In genomic region chr3:126464494-126464893, GRCh38 we compare ENCODE assay signal across 20 cellular contexts. TPM values are rescaled to one million over a fixed set of nuclear protein-coding genes. Genes with fewer than 3 reads are reported as not detected.
DNase-seq lines count a peak whose midpoint lies in the region; ATAC-seq and TF ChIP-seq lines count a peak whose summit lies in the region.
"Had no signal": no experiment of that assay in that cellular context is flagged by ENCODE, and none has a peak within 500 bp of the region (broad histone marks: within the 10 kb centered on the region; RNA-seq: fewer than 3 reads in every experiment).

No MANE protein-coding gene starts in this region.

- H3K27ac ChIP-seq in gastrocnemius medialis, result peak overlapping the region; percentile 94 to 97 (median 96)
- H3K27ac ChIP-seq in stomach, result no peak overlapping the region
- H3K27ac ChIP-seq: WERI-Rb-1 had no signal

- no peaks in the 10 kb centered on the region for H3K36me3 Mint-ChIP-seq in glutamatergic neuron (ENCODE audit: unreplicated experiment)

- H3K9me3 Mint-ChIP-seq in glutamatergic neuron (ENCODE audit: unreplicated experiment), result peaks cover 4% of the 10 kb centered on the region
- H3K9me3 Mint-ChIP-seq: CD4-positive, alpha-beta T cell; HFFc6 had no signal

- H3K4me1 ChIP-seq in gastrocnemius medialis (peaks cover 88 to 95% of the 10 kb centered on the region in 2 donors), stomach (peaks cover 4 to 53% (median 21%) of the 10 kb centered on the region in 4 donors)

- ATAC-seq in gastrocnemius medialis, result no peak
- ATAC-seq in HG03521 (IDR thresholded peaks at IDR 0.05; ENCODE audit: unreplicated experiment), result no peak
- ATAC-seq: mucosa of descending colon had no signal

- no peak for TF ChIP-seq CTCF in glutamatergic neuron (IDR thresholded peaks at IDR 0.05; ENCODE audit: partially characterized antibody, unreplicated experiment)
- TF ChIP-seq CTCF in gastrocnemius medialis (IDR thresholded peaks at IDR 0.05 in 4 of 5, conservative IDR thresholded peaks at IDR 0.05 in 1 of 5), result no peak
- TF ChIP-seq CTCF in stomach (IDR thresholded peaks at IDR 0.05), result no peak

- peak overlapping the region; percentile 36 for H3K27ac Mint-ChIP-seq in glutamatergic neuron (ENCODE audit: unreplicated experiment)
- H3K27ac Mint-ChIP-seq: CD4-positive, alpha-beta T cell; HFFc6 had no signal

- H3K4me3 ChIP-seq in gastrocnemius medialis (no peak overlapping the region), stomach (no peak overlapping the region)
- H3K4me3 ChIP-seq: mucosa of descending colon had no signal

- peaks cover 8% of the 10 kb centered on the region for H3K27me3 Mint-ChIP-seq in glutamatergic neuron (ENCODE audit: unreplicated experiment)
- H3K27me3 Mint-ChIP-seq: CD4-positive, alpha-beta T cell had no signal

- no peaks in the 10 kb centered on the region for H3K9me3 ChIP-seq in gastrocnemius medialis
- no peaks in the 10 kb centered on the region for H3K9me3 ChIP-seq in stomach
- H3K9me3 ChIP-seq: mucosa of descending colon had no signal

- no peak for TF ChIP-seq EP300 in stomach (IDR thresholded peaks at IDR 0.05)

- H3K4me1 Mint-ChIP-seq in glutamatergic neuron (ENCODE audit: low read depth, unreplicated experiment), result peaks cover 13% of the 10 kb centered on the region

- WGBS in stomach, 5 donors, result 58 to 92% (median 74%) methylated on average over 4 of the region's 4 CpGs

- H3K36me3 ChIP-seq in gastrocnemius medialis, result peaks cover 0 to 64% of the 10 kb centered on the region in 2 donors
- H3K36me3 ChIP-seq in stomach, result peaks cover 90 to 100% (median 100%) of the 10 kb centered on the region in 4 donors

- DNase-seq in SKM-1 treated with dmso at 0.1 percent for 144 hours (lab: John Stamatoyannopoulos, UW; ENCODE audit: unreplicated experiment), result peak; percentile 26
- DNase-seq in SKM-1 (lab: John Stamatoyannopoulos, UW; ENCODE audit: unreplicated experiment), result no peak
- DNase-seq in NCI-H524 treated with DMSO at 0.1 percent for 48 hours (lab: John Stamatoyannopoulos, UW), result peak; percentile 94
- no peak for DNase-seq in glutamatergic neuron
- no peak for DNase-seq in gastrocnemius medialis
- DNase-seq in NK-92 (lab: John Stamatoyannopoulos, UW; ENCODE audit: unreplicated experiment), result no peak
- no peak for DNase-seq in stomach
- DNase-seq: activated effector memory CD4-positive, alpha-beta T cell treated with anti-CD3 and anti-CD28 coated beads, Interleukin-2, amount 50 U/mL, for 16 hours; anterior cingulate cortex; cerebellar nuclear complex; HFFc6; left cardiac atrium; mucosa of descending colon; NCI-H2029 treated with DMSO at 0.1 percent for 48 hours; NCI-H526; occipital lobe; WERI-Rb-1 had no signal

- H3K27me3 ChIP-seq in gastrocnemius medialis, result no peaks in the 10 kb centered on the region
- H3K27me3 ChIP-seq in stomach, result no peaks in the 10 kb centered on the region

- H3K4me3 Mint-ChIP-seq in glutamatergic neuron (ENCODE audit: unreplicated experiment), result no peak overlapping the region
- H3K4me3 Mint-ChIP-seq: CD4-positive, alpha-beta T cell; HFFc6 had no signal

- TF ChIP-seq POLR2A in gastrocnemius medialis (IDR thresholded peaks at IDR 0.05) (no peak), stomach (IDR thresholded peaks at IDR 0.05) (no peak)

- intact Hi-C loops in gastrocnemius medialis (cut with DNase I; ENCODE audit: low total_unique reads), result loop anchor here (5.0 to 10.0 kb wide), 2 partner anchors 282 to 840 kb away; partner anchors contain the start of gene ALDH1L1
- intact Hi-C loops in stomach (cut with DNase I; ENCODE audit: low total_unique reads), result no loop called here

- in situ Hi-C loops in gastrocnemius medialis (cut with MboI; ENCODE audit: low sequenced_read_pairs in 4 of 4), result no loop called here

RNA-seq across cellular contexts. Expression of gene ZXDC, which starts 11.2 kb away (rescaled TPM):
- 39.5 TPM for total RNA-seq in glutamatergic neuron (ENCODE audit: unreplicated experiment)
- total RNA-seq in gastrocnemius medialis, result 10 to 100 TPM; 40.9 to 54.2 (median 45.4) TPM
- 10 to 100 TPM; 16.9 to 73.2 (median 44.5) TPM for total RNA-seq in stomach
- polyA plus RNA-seq in stomach, result 1 to 10 TPM; 6.1 to 9.8 (median 6.6) TPM

RNA-seq across cellular contexts. Expression of gene UROC1, which starts 53.1 kb away (rescaled TPM):
- not detected for total RNA-seq in glutamatergic neuron (ENCODE audit: unreplicated experiment)
- total RNA-seq in gastrocnemius medialis, result under 1 TPM in 2 of 4 donors, not detected in 2; 0.07 to 0.36 TPM
- not detected for total RNA-seq in stomach
- polyA plus RNA-seq in stomach, result not detected
- total RNA-seq: CD4-positive, alpha-beta T cell; HFFc6; left cardiac atrium; mucosa of descending colon; occipital lobe had no signal

RNA-seq across cellular contexts. Expression of gene CHST13, which starts 59.5 kb away (rescaled TPM):
- total RNA-seq in glutamatergic neuron (ENCODE audit: unreplicated experiment) (not detected), gastrocnemius medialis (under 1 TPM in 1 of 4 donors, not detected in 3; 0.49 TPM), stomach (10 to 100 TPM in 1 of 5 donors, 1 to 10 TPM in 2, not detected in 2; 1.4 to 12.5 (median 5.7) TPM)
- under 1 TPM; 0.08 to 0.61 (median 0.19) TPM for polyA plus RNA-seq in stomach
- total RNA-seq: CD4-positive, alpha-beta T cell; HFFc6; M059J; occipital lobe had no signal

Comparison
In these comparisons a context has a peak if more than half of its experiments do, and no peak if none do; other contexts are left out.
1. DNase-seq: peak in SKM-1 treated with dmso at 0.1 percent for 144 hours (single experiment) and NCI-H524 treated with DMSO at 0.1 percent for 48 hours (single experiment); none in SKM-1 (single experiment), glutamatergic neuron (single experiment), gastrocnemius medialis (0 of 2), NK-92 (single experiment) and stomach (single experiment).
2. H3K27ac ChIP-seq: peak in gastrocnemius medialis (4 of 4); none in stomach (0 of 5).